ENCODE assay signal across 9 cellular contexts in the genomic region with DNA sequence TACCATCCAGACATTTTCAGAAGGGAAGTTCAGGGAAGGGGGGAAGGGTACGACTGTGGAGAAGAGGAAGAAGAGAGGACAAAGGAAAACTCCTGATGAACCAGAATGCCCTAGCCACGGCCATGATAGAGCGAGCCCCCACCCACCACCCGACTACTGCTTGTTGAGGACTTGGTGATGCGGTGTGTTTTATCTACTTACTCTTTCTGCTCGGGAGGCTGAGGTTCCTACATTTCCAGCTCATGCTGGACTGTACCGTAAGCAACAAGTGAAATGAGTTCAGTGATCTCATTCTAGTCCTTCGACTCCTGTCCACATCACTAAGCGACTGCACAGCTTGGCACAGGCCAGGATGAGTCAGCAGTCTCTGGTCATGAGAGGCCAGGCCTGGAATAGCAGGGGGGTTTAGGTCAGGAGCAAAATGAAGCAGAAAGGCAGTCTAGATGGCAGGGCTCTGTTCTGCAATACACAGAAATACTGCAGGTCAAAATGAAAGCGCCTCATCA.
DNase-seq lines count a peak whose midpoint lies in the region; ATAC-seq, FAIRE-seq and TF ChIP-seq lines count a peak whose summit lies in the region.
"Had no signal": no experiment of that assay in that cellular context is flagged by ENCODE, and none has a peak within 500 bp of the region (broad histone marks: within the 10 kb centered on the region; RNA-seq: fewer than 3 reads in every experiment).

No MANE protein-coding gene starts in this region.

- no peaks in the 10 kb centered on the region for H3K9me3 ChIP-seq in tibial nerve

- no peak overlapping the region for H2AK5ac ChIP-seq in mesendoderm (ENCODE audit: low read length)

- H3K56ac ChIP-seq in mesendoderm (ENCODE audit: low read length), result no peak overlapping the region

- WGBS in mesendoderm (ENCODE audit: extremely low coverage, insufficient coverage, low lambda C conversion rate), result no CpG with 5 or more reads among the region's 10 CpGs
- WGBS in tibial nerve, 2 donors, result 3 to 19% methylated on average over 10 of the region's 10 CpGs

- no peak overlapping the region for H2BK120ac ChIP-seq in mesendoderm (ENCODE audit: low read depth, low read length)

- no peak overlapping the region for H4K5ac ChIP-seq in mesendoderm (ENCODE audit: low read length)

- H3K36me3 Mint-ChIP-seq in T-helper 2 cell treated with Interferon-gamma antibody and Interleukin-4, amounts not matched to agents 5 μg/mL and 100 μg/mL, for 36 hours (ENCODE audit: low read depth), result no peaks in the 10 kb centered on the region

- H3K4me1 ChIP-seq in mesendoderm (ENCODE audit: control insufficient read depth, low read depth, low read length), result no peaks in the 10 kb centered on the region
- H3K4me1 ChIP-seq in tibial nerve, result peaks cover 0 to 74% (median 30%) of the 10 kb centered on the region in 4 donors

- no peak overlapping the region for H2BK15ac ChIP-seq in mesendoderm (replicated peaks; ENCODE audit: low read depth)

- no peak overlapping the region for H3K27ac Mint-ChIP-seq in T-helper 2 cell treated with Interferon-gamma antibody and Interleukin-4, amounts not matched to agents 5 μg/mL and 100 μg/mL, for 36 hours

- no peaks in the 10 kb centered on the region for H3K27me3 ChIP-seq in mesendoderm (ENCODE audit: insufficient read depth, low read length, poor library complexity)
- H3K27me3 ChIP-seq in tibial nerve, result no peaks in the 10 kb centered on the region

- no peak overlapping the region for H4K8ac ChIP-seq in mesendoderm (ENCODE audit: low read depth, low read length)

- DNase-seq in DMS153 treated with DMSO at 0.1 percent for 48 hours (lab: John Stamatoyannopoulos, UW; ENCODE audit: unreplicated experiment), result peak; percentile 74
- peak; percentile 97 for DNase-seq in RCC 7860 (ENCODE audit: low spot score)
- DNase-seq in epidermal melanocyte (ENCODE audit: insufficient read length, low spot score), result peak; percentile 62
- peak; percentile 47 for DNase-seq in mesendoderm
- peak; percentile 89 to 95 for DNase-seq in tibial nerve (ENCODE audit: low spot score in 2 of 2)
- no peak for DNase-seq in germinal center (ENCODE audit: low spot score)
- DNase-seq in T-helper 2 cell treated with Interferon-gamma antibody and Interleukin-4, amounts not matched to agents 5 μg/mL and 100 μg/mL, for 36 hours (ENCODE audit: low spot score), result no peak

- peak; percentile 93 for FAIRE-seq in RCC 7860 (lab: Jason Lieb, UNC)
- FAIRE-seq: keratinocyte had no signal

- peak in 1 of 2 donors; percentile 95 for TF ChIP-seq EP300 in tibial nerve (IDR thresholded peaks at IDR 0.05)

- H2BK5ac ChIP-seq in mesendoderm (ENCODE audit: low read length), result no peak overlapping the region

- no peaks in the 10 kb centered on the region for H3K79me2 ChIP-seq in mesendoderm (ENCODE audit: control insufficient read depth, insufficient read depth, low read length)

- no peak overlapping the region for H3K9ac ChIP-seq in mesendoderm (ENCODE audit: low read length)

- no peaks in the 10 kb centered on the region for H3K4me1 Mint-ChIP-seq in T-helper 2 cell treated with Interferon-gamma antibody and Interleukin-4, amounts not matched to agents 5 μg/mL and 100 μg/mL, for 36 hours (ENCODE audit: low read depth)

- H3K9me3 Mint-ChIP-seq in T-helper 2 cell treated with Interferon-gamma antibody and Interleukin-4, amounts not matched to agents 5 μg/mL and 100 μg/mL, for 36 hours, result no peaks in the 10 kb centered on the region

- no peaks in the 10 kb centered on the region for H3K27me3 Mint-ChIP-seq in T-helper 2 cell treated with Interferon-gamma antibody and Interleukin-4, amounts not matched to agents 5 μg/mL and 100 μg/mL, for 36 hours (ENCODE audit: low read depth)

- H3K4me3 ChIP-seq in mesendoderm (ENCODE audit: low read length), result no peak overlapping the region
- peak overlapping the region; percentile 28 to 51 (median 38) for H3K4me3 ChIP-seq in tibial nerve

- no peaks in the 10 kb centered on the region for H3K36me3 ChIP-seq in mesendoderm (ENCODE audit: control insufficient read depth, insufficient read depth, low read length)
- H3K36me3 ChIP-seq in tibial nerve, result no peaks in the 10 kb centered on the region

- ATAC-seq in HG03432 (IDR thresholded peaks at IDR 0.05; ENCODE audit: unreplicated experiment), result no peak

- no peaks in the 10 kb centered on the region for H3K79me1 ChIP-seq in mesendoderm (ENCODE audit: low read length)

- H3K4ac ChIP-seq in mesendoderm (ENCODE audit: low read depth, low read length), result no peak overlapping the region

- H3K18ac ChIP-seq in mesendoderm (ENCODE audit: low read length), result no peak overlapping the region

- no peak overlapping the region for H3K23ac ChIP-seq in mesendoderm (ENCODE audit: low read length)

- peak; percentile 55 to 71 for TF ChIP-seq POLR2A in tibial nerve (IDR thresholded peaks at IDR 0.05)

- H3K27ac ChIP-seq in mesendoderm (ENCODE audit: low read depth, low read length), result no peak overlapping the region
- peak overlapping the region; percentile 84 to 94 (median 90) for H3K27ac ChIP-seq in tibial nerve

- TF ChIP-seq CTCF in tibial nerve (IDR thresholded peaks at IDR 0.05), result peak in 1 of 5 experiments; percentile 25

- H3K4me2 ChIP-seq in mesendoderm (ENCODE audit: low read length), result no peak overlapping the region

- H3K4me3 Mint-ChIP-seq in T-helper 2 cell treated with Interferon-gamma antibody and Interleukin-4, amounts not matched to agents 5 μg/mL and 100 μg/mL, for 36 hours, result no peak overlapping the region

Comparison
In these comparisons a context has a peak if more than half of its experiments do, and no peak if none do; other contexts are left out.
1. DNase-seq: peak in DMS153 treated with DMSO at 0.1 percent for 48 hours (single experiment), RCC 7860 (single experiment), epidermal melanocyte (single experiment), mesendoderm (single experiment) and tibial nerve (2 of 2); none in germinal center (single experiment) and T-helper 2 cell treated with Interferon-gamma antibody and Interleukin-4, amounts not matched to agents 5 μg/mL and 100 μg/mL, for 36 hours (single experiment).